Comparison of ENCODE assay signal across 8 cellular contexts in the genomic region with DNA sequence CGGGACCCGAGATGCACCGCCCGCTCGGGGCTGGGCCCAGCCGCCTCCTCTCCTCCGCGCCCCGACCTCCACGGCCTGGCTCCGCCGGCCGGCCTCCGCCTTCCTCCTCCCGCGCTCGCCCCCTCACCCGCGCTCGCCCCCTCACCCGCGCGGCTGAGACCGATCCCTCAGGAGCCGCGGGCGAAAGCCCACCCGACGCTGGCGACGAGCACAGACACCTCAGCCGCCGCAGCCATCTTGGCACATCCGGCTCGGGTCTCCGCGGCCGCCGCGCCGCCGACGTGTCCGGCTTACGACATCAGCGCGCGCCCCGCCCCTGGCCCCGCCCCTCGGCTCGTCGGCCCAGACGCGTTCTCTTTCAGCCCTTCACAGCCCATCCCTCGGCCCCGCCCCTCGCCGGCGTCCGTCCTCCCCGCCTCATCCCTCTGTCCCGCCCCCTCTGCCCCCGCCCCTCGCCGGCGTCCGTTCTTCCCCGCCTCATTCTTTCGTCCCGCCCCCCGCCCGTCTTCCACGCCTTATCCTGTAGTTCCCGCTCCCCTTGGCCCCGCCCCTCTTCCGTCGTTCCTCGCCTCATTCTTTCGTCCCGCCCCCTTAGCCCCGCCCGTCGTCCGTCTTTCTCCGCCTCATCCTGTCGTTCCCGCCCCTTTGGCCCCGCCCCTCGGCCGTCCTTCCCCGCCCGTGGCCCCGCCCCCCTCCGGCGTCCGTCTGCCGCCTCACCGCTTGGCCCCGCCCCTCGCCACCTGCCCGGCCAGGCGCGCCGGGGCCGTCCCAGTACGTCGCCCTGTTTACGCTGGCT. TPM values are rescaled to one million over a fixed set of nuclear protein-coding genes. Genes with fewer than 3 reads are reported as not detected.
DNase-seq lines count a peak whose midpoint lies in the region; ATAC-seq, FAIRE-seq and TF ChIP-seq lines count a peak whose summit lies in the region.

A gene with protein sequence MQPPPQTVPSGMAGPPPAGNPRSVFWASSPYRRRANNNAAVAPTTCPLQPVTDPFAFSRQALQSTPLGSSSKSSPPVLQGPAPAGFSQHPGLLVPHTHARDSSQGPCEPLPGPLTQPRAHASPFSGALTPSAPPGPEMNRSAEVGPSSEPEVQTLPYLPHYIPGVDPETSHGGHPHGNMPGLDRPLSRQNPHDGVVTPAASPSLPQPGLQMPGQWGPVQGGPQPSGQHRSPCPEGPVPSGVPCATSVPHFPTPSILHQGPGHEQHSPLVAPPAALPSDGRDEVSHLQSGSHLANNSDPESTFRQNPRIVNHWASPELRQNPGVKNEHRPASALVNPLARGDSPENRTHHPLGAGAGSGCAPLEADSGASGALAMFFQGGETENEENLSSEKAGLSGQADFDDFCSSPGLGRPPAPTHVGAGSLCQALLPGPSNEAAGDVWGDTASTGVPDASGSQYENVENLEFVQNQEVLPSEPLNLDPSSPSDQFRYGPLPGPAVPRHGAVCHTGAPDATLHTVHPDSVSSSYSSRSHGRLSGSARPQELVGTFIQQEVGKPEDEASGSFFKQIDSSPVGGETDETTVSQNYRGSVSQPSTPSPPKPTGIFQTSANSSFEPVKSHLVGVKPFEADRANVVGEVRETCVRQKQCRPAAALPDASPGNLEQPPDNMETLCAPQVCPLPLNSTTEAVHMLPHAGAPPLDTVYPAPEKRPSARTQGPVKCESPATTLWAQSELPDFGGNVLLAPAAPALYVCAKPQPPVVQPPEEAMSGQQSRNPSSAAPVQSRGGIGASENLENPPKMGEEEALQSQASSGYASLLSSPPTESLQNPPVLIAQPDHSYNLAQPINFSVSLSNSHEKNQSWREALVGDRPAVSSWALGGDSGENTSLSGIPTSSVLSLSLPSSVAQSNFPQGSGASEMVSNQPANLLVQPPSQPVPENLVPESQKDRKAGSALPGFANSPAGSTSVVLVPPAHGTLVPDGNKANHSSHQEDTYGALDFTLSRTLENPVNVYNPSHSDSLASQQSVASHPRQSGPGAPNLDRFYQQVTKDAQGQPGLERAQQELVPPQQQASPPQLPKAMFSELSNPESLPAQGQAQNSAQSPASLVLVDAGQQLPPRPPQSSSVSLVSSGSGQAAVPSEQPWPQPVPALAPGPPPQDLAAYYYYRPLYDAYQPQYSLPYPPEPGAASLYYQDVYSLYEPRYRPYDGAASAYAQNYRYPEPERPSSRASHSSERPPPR (N-terminal part only) (minus strand): TSS at position 248 of the 796 bp plus-strand sequence. CDS start 5,425 bp downstream, outside the sequence.

- peak in 1 of 2 donors; percentile 77 for TF ChIP-seq POLR2A in vagina (IDR thresholded peaks at IDR 0.05)

- H3K36me3 ChIP-seq in astrocyte (ENCODE audit: insufficient read depth, low read length) (peaks cover 12% of the 10 kb centered on the region), rectal smooth muscle tissue (ENCODE audit: control insufficient read depth, insufficient read depth, low read length) (no peaks in the 10 kb centered on the region), vagina (no peaks in the 10 kb centered on the region)

- no peaks in the 10 kb centered on the region for H3K36me3 Mint-ChIP-seq in astrocyte (ENCODE audit: low read depth, unreplicated experiment)

- FAIRE-seq in astrocyte (lab: Jason Lieb, UNC) = no peak

- peak within 1 kb of the TSS; percentile 99 for H3K4me3 ChIP-seq in astrocyte (ENCODE audit: insufficient read depth, low read depth, low read length)
- H3K4me3 ChIP-seq in rectal smooth muscle tissue (ENCODE audit: low read length) = peak within 1 kb of the TSS; percentile 87
- H3K4me3 ChIP-seq in vagina = peak within 1 kb of the TSS; percentile 70 to 96

- H3K4me3 Mint-ChIP-seq in astrocyte (ENCODE audit: unreplicated experiment) = peak within 1 kb of the TSS; percentile 94

- ATAC-seq in GM18511 (IDR thresholded peaks at IDR 0.05; ENCODE audit: unreplicated experiment) (peak; percentile 64), HG03025 (IDR thresholded peaks at IDR 0.05; ENCODE audit: low FRiP score, unreplicated experiment) (peak; percentile 46)

- H3K9me3 ChIP-seq in astrocyte (ENCODE audit: insufficient read depth, low read depth, low read length) = no peaks in the 10 kb centered on the region
- H3K9me3 ChIP-seq in vagina = no peaks in the 10 kb centered on the region

- peak within 1 kb of the TSS; percentile 97 for H3K27ac Mint-ChIP-seq in astrocyte (ENCODE audit: unreplicated experiment)

- no peaks in the 10 kb centered on the region for H3K9me3 Mint-ChIP-seq in astrocyte (ENCODE audit: unreplicated experiment)

- H3K27me3 ChIP-seq in astrocyte (ENCODE audit: insufficient read depth, low read length) (no peaks in the 10 kb centered on the region), rectal smooth muscle tissue (ENCODE audit: control insufficient read depth, insufficient read depth, low read length) (no peaks in the 10 kb centered on the region), vagina (no peaks in the 10 kb centered on the region)

- peak within 1 kb of the TSS; percentile 94 for H2AFZ ChIP-seq in astrocyte (ENCODE audit: low read depth, low read length)

- peaks cover 48% of the 10 kb centered on the region for H3K79me2 ChIP-seq in astrocyte (ENCODE audit: insufficient read depth, low read length)

- TF ChIP-seq CTCF in astrocyte (IDR thresholded peaks at IDR 0.05; ENCODE audit: insufficient read depth, low read depth, low read length) (no peak), vagina (IDR thresholded peaks at IDR 0.05) (no peak)

- intact Hi-C loops in vagina (cut with DNase I) = no loop called here

- H3K27ac ChIP-seq in astrocyte (ENCODE audit: low read depth, low read length) (peak within 1 kb of the TSS; percentile 97), rectal smooth muscle tissue (ENCODE audit: low read depth, low read length) (peak within 1 kb of the TSS; percentile 100), vagina (peak within 1 kb of the TSS; percentile 96)

- H3K4me1 ChIP-seq in astrocyte (ENCODE audit: insufficient read depth, low read length) (peaks cover 12% of the 10 kb centered on the region), rectal smooth muscle tissue (ENCODE audit: control insufficient read depth, insufficient read depth, low read length) (peaks cover 9% of the 10 kb centered on the region), vagina (peaks cover 31% of the 10 kb centered on the region)

- peaks cover 10% of the 10 kb centered on the region for H3K4me1 Mint-ChIP-seq in astrocyte (ENCODE audit: low read depth, unreplicated experiment)

- peak; percentile 94 for DNase-seq in NCI-H2029 treated with DMSO at 0.1 percent for 48 hours (lab: John Stamatoyannopoulos, UW)
- DNase-seq in T-helper 22 cell (ENCODE audit: low read depth) = peak; percentile 98
- DNase-seq in astrocyte (ENCODE audit: low read depth) = peak; percentile 83
- DNase-seq in hepatic stellate cell (ENCODE audit: low spot score) = peak; percentile 94
- DNase-seq in vagina (ENCODE audit: extremely low spot score in 2 of 2) = peak; percentile 99

- H3K9ac ChIP-seq in astrocyte (ENCODE audit: low read length) (peak within 1 kb of the TSS; percentile 99), rectal smooth muscle tissue (ENCODE audit: low read length) (peak within 1 kb of the TSS; percentile 88)

- peaks cover 50% of the 10 kb centered on the region for H4K20me1 ChIP-seq in astrocyte (ENCODE audit: insufficient read depth, low read length)

- H3K27me3 Mint-ChIP-seq in astrocyte (ENCODE audit: low read depth, unreplicated experiment) = peaks cover 13% of the 10 kb centered on the region

- H3K4me2 ChIP-seq in astrocyte (ENCODE audit: low read length) = peak within 1 kb of the TSS; percentile 97

RNA-seq across cellular contexts. Expression of the gene that starts here (rescaled TPM):
- 94.5 and 103 TPM in 2 replicates for total RNA-seq in astrocyte
- total RNA-seq in vagina = 52.3 TPM

Comparison
In these comparisons a context has a peak if more than half of its experiments do, and no peak if none do; other contexts are left out.
1. Peak in every context shown above with its lines: DNase-seq, ATAC-seq, H3K4me3 ChIP-seq and H3K27ac ChIP-seq.